ENCODE assay signal across 8 cellular contexts in genomic region chr6:45709834-45710233, GRCh38.
DNase-seq lines count a peak whose midpoint lies in the region; ATAC-seq and TF ChIP-seq lines count a peak whose summit lies in the region.

No MANE protein-coding gene starts in this region.

- peaks cover 5% of the 10 kb centered on the region for H3K4me1 ChIP-seq in A673 (ENCODE audit: insufficient read depth, low read length, poor library complexity, severe bottlenecking)

- no peaks in the 10 kb centered on the region for H3K36me3 ChIP-seq in A673 (ENCODE audit: insufficient read depth, low read length, poor library complexity, severe bottlenecking)

- H3K27ac ChIP-seq in A673 (ENCODE audit: low read depth, low read length, poor library complexity, severe bottlenecking): no peak overlapping the region

- peak; percentile 75 for ATAC-seq in GM18868 (IDR thresholded peaks at IDR 0.05; ENCODE audit: unreplicated experiment)
- peak; percentile 71 for ATAC-seq in GM21619 (IDR thresholded peaks at IDR 0.05; ENCODE audit: unreplicated experiment)
- ATAC-seq in HG03520 (IDR thresholded peaks at IDR 0.05; ENCODE audit: unreplicated experiment): peak; percentile 64

- H3K9me3 ChIP-seq in A673 (ENCODE audit: low read depth, low read length, poor library complexity, severe bottlenecking): no peaks in the 10 kb centered on the region

- intact Hi-C loops in A673 (cut with micrococcal nuclease; ENCODE audit: unreplicated experiment): loop anchor here (5.0 to 10.0 kb wide), 2 partner anchors 288 to 1235 kb away; no protein-coding TSS in a partner anchor

- POLR2A ChIA-PET in A673 (lab: Charles Lee; ENCODE audit: low non-redundant PET): no interaction called here

- BruUV-seq in A673 (replicated peaks; lab: Mats Ljungman, UMichigan): no TSS peak

- H3K4me3 ChIP-seq in A673 (ENCODE audit: low read depth, low read length, poor library complexity, severe bottlenecking): no peak overlapping the region

- TF ChIP-seq CTCF in A673 (conservative IDR thresholded peaks at IDR 0.05; ENCODE audit: low read depth, low read length): no peak

- CTCF ChIA-PET in A673 (lab: Charles Lee): no interaction called here

- H3K27me3 ChIP-seq in A673 (replicated peaks; ENCODE audit: insufficient read depth, low read depth, low read length, poor library complexity): no peaks in the 10 kb centered on the region

- DNase-seq in amniotic epithelial cell (ENCODE audit: low read depth) (peak; percentile 51), C1 segment of cervical spinal cord (lab: John Stamatoyannopoulos, UW) (no peak), erythroblast (lab: John Stamatoyannopoulos, UW) (no peak), A673 (ENCODE audit: low spot score) (no peak), HK-2 (ENCODE audit: unreplicated experiment) (no peak)

- no peak for TF ChIP-seq POLR2A in erythroblast (IDR thresholded peaks at IDR 0.05; ENCODE audit: low read length)
